In the genomic region with DNA sequence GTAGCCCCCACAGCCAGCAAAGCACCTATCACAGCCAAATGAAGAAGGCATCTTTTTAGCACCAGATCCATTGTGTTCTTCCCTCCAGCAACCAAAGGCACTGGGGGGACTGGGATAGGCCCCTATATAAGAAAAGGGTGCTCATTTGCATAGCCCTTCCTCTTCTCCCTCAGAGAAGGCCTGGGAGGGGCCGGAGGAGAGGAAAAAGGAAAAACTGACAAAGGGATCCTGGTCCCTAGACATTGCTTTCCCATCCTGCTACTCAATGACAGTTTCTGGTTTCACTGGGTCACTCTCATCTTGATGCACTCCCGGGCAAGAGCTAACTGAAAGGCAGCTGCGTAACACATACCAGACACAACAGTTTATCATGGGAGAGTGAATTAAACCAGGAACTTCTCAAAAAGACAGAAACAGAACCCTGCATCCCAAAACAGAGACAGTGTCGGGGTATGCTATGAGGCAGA, we compare ENCODE assay signal across 8 cellular contexts. TPM values are rescaled to one million over a fixed set of nuclear protein-coding genes. Genes with fewer than 3 reads are reported as not detected.
A peak's percentile ranks its signal among the peaks of the same experiment; 100 is the strongest.
DNase-seq lines count a peak whose midpoint lies in the region; ATAC-seq lines count a peak whose summit lies in the region.

Gene PMEL (minus strand): TSS at position 102 of the 467 bp plus-strand sequence. CDS start 31 bp downstream, at position 71.

- no peaks in the 10 kb centered on the region for H3K9me3 Mint-ChIP-seq in activated naive CD4-positive, alpha-beta T cell treated with anti-CD3 and anti-CD28 coated beads, Interleukin-2, amount 50 U/mL, for 72 hours

- H3K36me3 Mint-ChIP-seq in activated naive CD4-positive, alpha-beta T cell treated with anti-CD3 and anti-CD28 coated beads, Interleukin-2, amount 50 U/mL, for 72 hours, result peaks cover 19 to 23% of the 10 kb centered on the region in 2 donors

- ATAC-seq in Right ventricle myocardium inferior, result peak; percentile 6
- no peak for ATAC-seq in activated naive CD4-positive, alpha-beta T cell treated with anti-CD3 and anti-CD28 coated beads, Interleukin-2, amount 50 U/mL, for 72 hours

- intact Hi-C loops in Right ventricle myocardium inferior (cut with DNase I), result loop anchor here (2.0 kb wide), 1 partner anchor 33 kb away; no protein-coding TSS in a partner anchor
- intact Hi-C loops in cardiac septum (cut with DNase I), result no loop called here

- H3K27ac ChIP-seq in skin epidermis, result peak within 1 kb of the TSS; percentile 64 to 93 (median 81)

- H3K27ac Mint-ChIP-seq in activated naive CD4-positive, alpha-beta T cell treated with anti-CD3 and anti-CD28 coated beads, Interleukin-2, amount 50 U/mL, for 72 hours, result peak within 1 kb of the TSS; percentile 93 to 96

- H3K4me3 ChIP-seq in skin epidermis, result peak within 1 kb of the TSS; percentile 56 to 91 (median 75)

- DNase-seq in Right ventricle myocardium inferior (ENCODE audit: missing footprints) (no peak), cardiac septum (ENCODE audit: low spot score) (no peak), hepatic stellate cell (ENCODE audit: low spot score) (peak; percentile 34), NCI-H774 (lab: John Stamatoyannopoulos, UW) (no peak), HT-29 (ENCODE audit: low spot score) (no peak), DMS79 treated with DMSO at 0.1 percent for 48 hours (lab: John Stamatoyannopoulos, UW) (no peak)
- DNase-seq in activated naive CD4-positive, alpha-beta T cell treated with anti-CD3 and anti-CD28 coated beads, Interleukin-2, amount 50 U/mL, for 72 hours (ENCODE audit: low spot score in 2 of 2), result no peak

RNA-seq across cellular contexts. Expression of gene PMEL, which starts in this region (rescaled TPM):
- total RNA-seq in Right ventricle myocardium inferior, result not detected
- 0.75 TPM for total RNA-seq in cardiac septum
- 1 to 10 TPM; 1.2 to 5.6 TPM for total RNA-seq in activated naive CD4-positive, alpha-beta T cell treated with anti-CD3 and anti-CD28 coated beads, Interleukin-2, amount 50 U/mL, for 72 hours
- 2.7 and 7.6 TPM in 2 replicates for total RNA-seq in HT-29 (2014; rRNA removed; shearing (Covaris generic))

Comparison
In these comparisons a context has a peak if more than half of its experiments do, and no peak if none do; other contexts are left out.
1. Peak in ATAC-seq in Right ventricle myocardium inferior; RNA of the gene not detected or under 1 TPM.